ENCODE assay signal across 9 cellular contexts in genomic region chr2:111905990-111906735, GRCh38. TPM values are rescaled to one million over a fixed set of nuclear protein-coding genes. Genes with fewer than 3 reads are reported as not detected.
DNase-seq lines count a peak whose midpoint lies in the region; ATAC-seq and TF ChIP-seq lines count a peak whose summit lies in the region.
"Had no signal": no experiment of that assay in that cellular context is flagged by ENCODE, and none has a peak within 500 bp of the region (broad histone marks: within the 10 kb centered on the region; RNA-seq: fewer than 3 reads in every experiment).

No MANE protein-coding gene starts in this region.

- DNase-seq in MV-4-11 (lab: John Stamatoyannopoulos, UW) (peak; percentile 83), fibroblast of gingiva (ENCODE audit: low read depth) (peak; percentile 39), retina (peak; percentile 24), NCI-H1105 (lab: John Stamatoyannopoulos, UW) (no peak), nephron progenitor cell (no peak), HT-29 (ENCODE audit: low spot score) (no peak)
- no peak for DNase-seq in activated T-cell treated with anti-CD3 and anti-CD28 coated beads, Interleukin-2, amount 50 U/mL, for 4 hours

- no peak overlapping the region for H3K4me3 Mint-ChIP-seq in activated T-cell treated with anti-CD3 and anti-CD28 coated beads, Interleukin-2, amount 50 U/mL, for 4 hours
- no peak overlapping the region for H3K4me3 Mint-ChIP-seq in nephron progenitor cell
- H3K4me3 Mint-ChIP-seq: stimulated activated naive CD8-positive, alpha-beta T cell treated with anti-CD3 and anti-CD28 coated beads, Interleukin-15, Interleukin-2, amounts not matched to agents 100 ng/mL and 50 ng/mL, for 24 hours had no signal

- TF ChIP-seq CTCF in nephron progenitor cell (IDR thresholded peaks at IDR 0.05): no peak

- H3K36me3 Mint-ChIP-seq in activated T-cell treated with anti-CD3 and anti-CD28 coated beads, Interleukin-2, amount 50 U/mL, for 4 hours (ENCODE audit: insufficient read depth): no peaks in the 10 kb centered on the region
- no peaks in the 10 kb centered on the region for H3K36me3 Mint-ChIP-seq in nephron progenitor cell (ENCODE audit: low read depth)

- no peaks in the 10 kb centered on the region for H3K27me3 Mint-ChIP-seq in activated T-cell treated with anti-CD3 and anti-CD28 coated beads, Interleukin-2, amount 50 U/mL, for 4 hours (ENCODE audit: low read depth)
- H3K27me3 Mint-ChIP-seq in nephron progenitor cell (ENCODE audit: low read depth, poor library complexity): peaks cover 10% of the 10 kb centered on the region
- H3K27me3 Mint-ChIP-seq: stimulated activated naive CD8-positive, alpha-beta T cell treated with anti-CD3 and anti-CD28 coated beads, Interleukin-15, Interleukin-2, amounts not matched to agents 100 ng/mL and 50 ng/mL, for 24 hours had no signal

- no peaks in the 10 kb centered on the region for H3K9me3 Mint-ChIP-seq in activated T-cell treated with anti-CD3 and anti-CD28 coated beads, Interleukin-2, amount 50 U/mL, for 4 hours
- no peaks in the 10 kb centered on the region for H3K9me3 Mint-ChIP-seq in nephron progenitor cell
- H3K9me3 Mint-ChIP-seq: stimulated activated naive CD8-positive, alpha-beta T cell treated with anti-CD3 and anti-CD28 coated beads, Interleukin-15, Interleukin-2, amounts not matched to agents 100 ng/mL and 50 ng/mL, for 24 hours had no signal

- H3K27ac Mint-ChIP-seq in nephron progenitor cell: no peak overlapping the region
- H3K27ac Mint-ChIP-seq: stimulated activated naive CD8-positive, alpha-beta T cell treated with anti-CD3 and anti-CD28 coated beads, Interleukin-15, Interleukin-2, amounts not matched to agents 100 ng/mL and 50 ng/mL, for 24 hours had no signal

- H3K4me1 Mint-ChIP-seq in activated T-cell treated with anti-CD3 and anti-CD28 coated beads, Interleukin-2, amount 50 U/mL, for 4 hours (ENCODE audit: low read depth): peaks cover 10% of the 10 kb centered on the region
- peaks cover 40% of the 10 kb centered on the region for H3K4me1 Mint-ChIP-seq in nephron progenitor cell

- peak; percentile 63 for ATAC-seq in GM19035 (IDR thresholded peaks at IDR 0.05; ENCODE audit: unreplicated experiment)
- ATAC-seq in activated T-cell treated with anti-CD3 and anti-CD28 coated beads, Interleukin-2, amount 50 U/mL, for 4 hours: no peak

RNA-seq across cellular contexts. Expression of gene MERTK, which starts 7.8 kb away (rescaled TPM):
- under 1 TPM; 0.42 to 0.87 (median 0.63) TPM for total RNA-seq in activated T-cell treated with anti-CD3 and anti-CD28 coated beads, Interleukin-2, amount 50 U/mL, for 4 hours
- 0.34 and 0.46 TPM in 2 replicates for total RNA-seq in HT-29 (2014; rRNA removed; shearing (Covaris generic))

RNA-seq across cellular contexts. Expression of gene ANAPC1, which starts 22.2 kb away (rescaled TPM):
- total RNA-seq in activated T-cell treated with anti-CD3 and anti-CD28 coated beads, Interleukin-2, amount 50 U/mL, for 4 hours: 100 to 1,000 TPM; 103 to 112 (median 108) TPM
- total RNA-seq in HT-29 (2014; rRNA removed; shearing (Covaris generic)): 82.4 and 97.6 TPM in 2 replicates

Comparison
In these comparisons a context has a peak if more than half of its experiments do, and no peak if none do; other contexts are left out.
1. DNase-seq: peak in MV-4-11 (single experiment), fibroblast of gingiva (single experiment) and retina (single experiment); none in NCI-H1105 (single experiment), activated T-cell treated with anti-CD3 and anti-CD28 coated beads, Interleukin-2, amount 50 U/mL, for 4 hours (single experiment), nephron progenitor cell (single experiment) and HT-29 (single experiment).